Comparison of ENCODE assay signal across 25 cellular contexts in genomic region chr1:151985270-151985669, GRCh38. TPM values are rescaled to one million over a fixed set of nuclear protein-coding genes. Genes with fewer than 3 reads are reported as not detected.
DNase-seq lines count a peak whose midpoint lies in the region; ATAC-seq and TF ChIP-seq lines count a peak whose summit lies in the region.
"Had no signal": no experiment of that assay in that cellular context is flagged by ENCODE, and none has a peak within 500 bp of the region (broad histone marks: within the 10 kb centered on the region; RNA-seq: fewer than 3 reads in every experiment).

No MANE protein-coding gene starts in this region.

- H3K4me1 ChIP-seq in CD8-positive, alpha-beta T cell (ENCODE audit: insufficient read depth, low read length): peaks cover 43% of the 10 kb centered on the region
- peaks cover 71% of the 10 kb centered on the region for H3K4me1 ChIP-seq in hepatocyte (ENCODE audit: insufficient read depth)

- H3K79me2 ChIP-seq in hepatocyte: peaks cover 64% of the 10 kb centered on the region

- H3K27me3 ChIP-seq in CD8-positive, alpha-beta T cell (ENCODE audit: insufficient read depth, low read length): no peaks in the 10 kb centered on the region
- no peaks in the 10 kb centered on the region for H3K27me3 ChIP-seq in hepatocyte
- H3K27me3 ChIP-seq: ovary, SJCRH30, upper lobe of right lung had no signal

- H3K4me3 ChIP-seq in CD8-positive, alpha-beta T cell (ENCODE audit: low read depth, low read length): no peak overlapping the region
- H3K4me3 ChIP-seq in hepatocyte: no peak overlapping the region
- H3K4me3 ChIP-seq: ovary, SJCRH30, upper lobe of right lung had no signal

- 94% methylated on average over 2 of the region's 2 CpGs for WGBS in hepatocyte (ENCODE audit: low lambda C conversion rate, missing lambda C conversion rate)

- H3K9me2 ChIP-seq in hepatocyte (replicated peaks; ENCODE audit: insufficient read depth): no peaks in the 10 kb centered on the region

- H3K9me3 Mint-ChIP-seq in activated CD8-positive, alpha-beta memory T cell treated with anti-CD3 and anti-CD28 coated beads, Interleukin-2, amount 10 ng/mL, durations not matched to agents 7 days and 5 days (ENCODE audit: low read depth): no peaks in the 10 kb centered on the region
- H3K9me3 Mint-ChIP-seq in CD8-positive, alpha-beta T cell: no peaks in the 10 kb centered on the region
- H3K9me3 Mint-ChIP-seq in activated CD4-positive, alpha-beta memory T cell treated with anti-CD3 and anti-CD28 coated beads, Interleukin-2, amount 10 ng/mL, durations not matched to agents 7 days and 5 days: no peaks in the 10 kb centered on the region
- H3K9me3 Mint-ChIP-seq: dendritic cell treated with granulocyte-macrophage colony-stimulating factor and Interleukin-4, amounts not matched to agents 40 ng/mL and 50 ng/mL, for 4 days; T-helper 1 cell treated with Interleukin-12 subunit alpha and Interleukin-12 subunit beta and Interleukin-4 antibody, amounts not matched to agents 30 μg/mL and 1 μg/mL, for 36 hours had no signal

- intact Hi-C loops in CD8-positive, alpha-beta T cell (cut with DNase I, micrococcal nuclease): no loop called here

- CTCF ChIA-PET in activated CD8-positive, alpha-beta memory T cell treated with anti-CD3 and anti-CD28 coated beads, Interleukin-2, amount 10 ng/mL, durations not matched to agents 7 days and 5 days (lab: Charles Lee): interaction anchor here (1.4 to 20.0 kb wide), 6 partner anchors 14 to 53 kb away, joined by 3 to 522 read pairs (median 26); partner anchors contain the start of gene S100A10
- CTCF ChIA-PET in CD8-positive, alpha-beta T cell (lab: Charles Lee): interaction anchor here (1.1 to 30.4 kb wide), 4 partner anchors 16 to 473 kb away, joined by 3 to 665 read pairs (median 76); no protein-coding TSS in a partner anchor
- CTCF ChIA-PET in activated CD4-positive, alpha-beta memory T cell treated with anti-CD3 and anti-CD28 coated beads, Interleukin-2, amount 10 ng/mL, durations not matched to agents 7 days and 5 days (lab: Charles Lee): interaction anchor here (0.9 to 2.9 kb wide), 4 partner anchors 11 to 18 kb away, joined by 3 to 17 read pairs (median 8); no protein-coding TSS in a partner anchor

- H3K4me1 Mint-ChIP-seq in activated CD8-positive, alpha-beta memory T cell treated with anti-CD3 and anti-CD28 coated beads, Interleukin-2, amount 10 ng/mL, durations not matched to agents 7 days and 5 days: peaks cover 74% of the 10 kb centered on the region
- peaks cover 58% of the 10 kb centered on the region for H3K4me1 Mint-ChIP-seq in CD8-positive, alpha-beta T cell (ENCODE audit: low read depth)
- H3K4me1 Mint-ChIP-seq in activated CD4-positive, alpha-beta memory T cell treated with anti-CD3 and anti-CD28 coated beads, Interleukin-2, amount 10 ng/mL, durations not matched to agents 7 days and 5 days: peaks cover 71% of the 10 kb centered on the region

- H3K4me3 Mint-ChIP-seq in activated CD8-positive, alpha-beta memory T cell treated with anti-CD3 and anti-CD28 coated beads, Interleukin-2, amount 10 ng/mL, durations not matched to agents 7 days and 5 days: peak overlapping the region; percentile 38
- H3K4me3 Mint-ChIP-seq in CD8-positive, alpha-beta T cell: no peak overlapping the region
- H3K4me3 Mint-ChIP-seq in activated CD4-positive, alpha-beta memory T cell treated with anti-CD3 and anti-CD28 coated beads, Interleukin-2, amount 10 ng/mL, durations not matched to agents 7 days and 5 days: no peak overlapping the region
- H3K4me3 Mint-ChIP-seq: dendritic cell treated with granulocyte-macrophage colony-stimulating factor and Interleukin-4, amounts not matched to agents 40 ng/mL and 50 ng/mL, for 4 days had no signal

- POLR2A ChIA-PET in CD8-positive, alpha-beta T cell (lab: Charles Lee): no interaction called here
- POLR2A ChIA-PET in activated CD4-positive, alpha-beta memory T cell treated with anti-CD3 and anti-CD28 coated beads, Interleukin-2, amount 10 ng/mL, durations not matched to agents 7 days and 5 days (lab: Charles Lee): interaction anchor here (1.4 to 10.7 kb wide), 5 partner anchors 8 to 50 kb away, joined by 3 to 71 read pairs (median 6); partner anchors contain the start of genes S100A10 and S100A11

- H3K36me3 Mint-ChIP-seq in activated CD8-positive, alpha-beta memory T cell treated with anti-CD3 and anti-CD28 coated beads, Interleukin-2, amount 10 ng/mL, durations not matched to agents 7 days and 5 days: peaks cover 77% of the 10 kb centered on the region
- peaks cover 68% of the 10 kb centered on the region for H3K36me3 Mint-ChIP-seq in CD8-positive, alpha-beta T cell
- H3K36me3 Mint-ChIP-seq in activated CD4-positive, alpha-beta memory T cell treated with anti-CD3 and anti-CD28 coated beads, Interleukin-2, amount 10 ng/mL, durations not matched to agents 7 days and 5 days (ENCODE audit: low read depth): peaks cover 88% of the 10 kb centered on the region

- no peak overlapping the region for H2AFZ ChIP-seq in hepatocyte

- H3K27ac Mint-ChIP-seq in activated CD8-positive, alpha-beta memory T cell treated with anti-CD3 and anti-CD28 coated beads, Interleukin-2, amount 10 ng/mL, durations not matched to agents 7 days and 5 days: peak overlapping the region; percentile 85
- H3K27ac Mint-ChIP-seq in CD8-positive, alpha-beta T cell: peak overlapping the region; percentile 79
- peak overlapping the region; percentile 76 for H3K27ac Mint-ChIP-seq in activated CD4-positive, alpha-beta memory T cell treated with anti-CD3 and anti-CD28 coated beads, Interleukin-2, amount 10 ng/mL, durations not matched to agents 7 days and 5 days
- H3K27ac Mint-ChIP-seq: dendritic cell treated with granulocyte-macrophage colony-stimulating factor and Interleukin-4, amounts not matched to agents 40 ng/mL and 50 ng/mL, for 4 days had no signal

- H3K4me2 ChIP-seq in hepatocyte: no peak overlapping the region

- H3K9me3 ChIP-seq in CD8-positive, alpha-beta T cell (ENCODE audit: low read length): no peaks in the 10 kb centered on the region
- H3K9me3 ChIP-seq in hepatocyte (ENCODE audit: low read depth): no peaks in the 10 kb centered on the region
- H3K9me3 ChIP-seq: ovary, SJCRH30, upper lobe of right lung had no signal

- DNase-seq in activated CD8-positive, alpha-beta memory T cell treated with anti-CD3 and anti-CD28 coated beads, Interleukin-2, amount 10 ng/mL, durations not matched to agents 7 days and 5 days: no peak
- DNase-seq in activated CD8-positive, alpha-beta memory T cell treated with anti-CD3 and anti-CD28 coated beads, Interleukin-2, amount 50 U/mL, for 4 hours: no peak
- DNase-seq in CD8-positive, alpha-beta T cell: no peak
- DNase-seq in activated CD4-positive, alpha-beta memory T cell treated with anti-CD3 and anti-CD28 coated beads, Interleukin-2, amount 10 ng/mL, durations not matched to agents 7 days and 5 days: no peak
- no peak for DNase-seq in hepatocyte (ENCODE audit: low spot score)
- no peak for DNase-seq in DMS153 treated with DMSO at 0.1 percent for 48 hours (lab: John Stamatoyannopoulos, UW; ENCODE audit: unreplicated experiment)
- no peak for DNase-seq in cerebellum (ENCODE audit: low spot score)
- DNase-seq: activated effector memory CD4-positive, alpha-beta T cell treated with Interleukin-2 at 50 U/mL for 16 hours; anterior cingulate cortex; head of caudate nucleus; IMR-90; left colon; naive thymus-derived CD4-positive, alpha-beta T cell; NCI-H2081 treated with DMSO at 0.1 percent for 48 hours; NCI-H446 treated with DMSO at 0.1 percent for 48 hours; ovary; PC-3; right cardiac atrium; SJCRH30; stimulated activated CD4-positive, alpha-beta T cell treated with anti-CD3 and anti-CD28 coated beads, Interleukin-12 subunit alpha, Interleukin-12 subunit beta, amount 100 ng/mL, for 4 hours; upper lobe of right lung; WERI-Rb-1 had no signal

- H3K27ac ChIP-seq in CD8-positive, alpha-beta T cell (ENCODE audit: low read depth, low read length): no peak overlapping the region
- peak overlapping the region; percentile 19 for H3K27ac ChIP-seq in hepatocyte
- H3K27ac ChIP-seq: ovary, SJCRH30, upper lobe of right lung, WERI-Rb-1 had no signal

- H3K36me3 ChIP-seq in CD8-positive, alpha-beta T cell (ENCODE audit: insufficient read depth, low read length): peaks cover 9% of the 10 kb centered on the region
- no peaks in the 10 kb centered on the region for H3K36me3 ChIP-seq in hepatocyte (replicated peaks; ENCODE audit: insufficient read depth, low read depth)
- H3K36me3 ChIP-seq: ovary, SJCRH30, WERI-Rb-1 had no signal

- TF ChIP-seq CTCF in CD8-positive, alpha-beta T cell (IDR thresholded peaks at IDR 0.05): no peak
- TF ChIP-seq CTCF in hepatocyte (IDR thresholded peaks at IDR 0.05; ENCODE audit: poor library complexity): no peak

- H3K27me3 Mint-ChIP-seq in activated CD8-positive, alpha-beta memory T cell treated with anti-CD3 and anti-CD28 coated beads, Interleukin-2, amount 10 ng/mL, durations not matched to agents 7 days and 5 days: no peaks in the 10 kb centered on the region
- no peaks in the 10 kb centered on the region for H3K27me3 Mint-ChIP-seq in CD8-positive, alpha-beta T cell (ENCODE audit: low read depth)
- H3K27me3 Mint-ChIP-seq in activated CD4-positive, alpha-beta memory T cell treated with anti-CD3 and anti-CD28 coated beads, Interleukin-2, amount 10 ng/mL, durations not matched to agents 7 days and 5 days: no peaks in the 10 kb centered on the region
- H3K27me3 Mint-ChIP-seq: dendritic cell treated with granulocyte-macrophage colony-stimulating factor and Interleukin-4, amounts not matched to agents 40 ng/mL and 50 ng/mL, for 4 days; naive thymus-derived CD4-positive, alpha-beta T cell had no signal

- no peak for ATAC-seq in activated CD8-positive, alpha-beta memory T cell treated with anti-CD3 and anti-CD28 coated beads, Interleukin-2, amount 10 ng/mL, durations not matched to agents 7 days and 5 days
- no peak for ATAC-seq in CD8-positive, alpha-beta T cell
- ATAC-seq in HG02571 (IDR thresholded peaks at IDR 0.05; ENCODE audit: unreplicated experiment): no peak
- ATAC-seq: left colon, PC-3, right cardiac atrium, upper lobe of right lung had no signal

- peaks cover 6% of the 10 kb centered on the region for H4K20me1 ChIP-seq in hepatocyte (ENCODE audit: insufficient read depth, poor library complexity, severe bottlenecking)

RNA-seq across cellular contexts. Expression of gene S100A10, which starts 8.4 kb away (rescaled TPM):
- total RNA-seq in activated CD8-positive, alpha-beta memory T cell treated with anti-CD3 and anti-CD28 coated beads, Interleukin-2, amount 10 ng/mL, durations not matched to agents 7 days and 5 days: 100 to 1,000 TPM; 333 to 424 TPM
- 100 to 1,000 TPM; 132 to 138 TPM for total RNA-seq in CD8-positive, alpha-beta T cell
- total RNA-seq in activated CD4-positive, alpha-beta memory T cell treated with anti-CD3 and anti-CD28 coated beads, Interleukin-2, amount 10 ng/mL, durations not matched to agents 7 days and 5 days: 100 to 1,000 TPM; 631 to 641 TPM
- total RNA-seq in hepatocyte: 408 and 485 TPM in 2 replicates
- 3,367 and 3,493 TPM in 2 replicates for polyA plus RNA-seq in hepatocyte
- total RNA-seq in cerebellum: 1.8 TPM

RNA-seq across cellular contexts. Expression of gene S100A11, which starts 51.5 kb away (rescaled TPM):
- 100 to 1,000 TPM; 300 to 330 TPM for total RNA-seq in activated CD8-positive, alpha-beta memory T cell treated with anti-CD3 and anti-CD28 coated beads, Interleukin-2, amount 10 ng/mL, durations not matched to agents 7 days and 5 days
- 1 to 10 TPM; 7.5 to 7.8 TPM for total RNA-seq in CD8-positive, alpha-beta T cell
- 100 to 1,000 TPM; 504 to 539 TPM for total RNA-seq in activated CD4-positive, alpha-beta memory T cell treated with anti-CD3 and anti-CD28 coated beads, Interleukin-2, amount 10 ng/mL, durations not matched to agents 7 days and 5 days
- 258 and 295 TPM in 2 replicates for total RNA-seq in hepatocyte
- polyA plus RNA-seq in hepatocyte: 1,491 and 1,531 TPM in 2 replicates
- 10.3 TPM for total RNA-seq in cerebellum

Comparison
In these comparisons a context has a peak if more than half of its experiments do, and no peak if none do; other contexts are left out.
1. RNA of gene S100A10, which starts 8.4 kb away (total RNA-seq): 631 to 641 TPM in activated CD4-positive, alpha-beta memory T cell treated with anti-CD3 and anti-CD28 coated beads, Interleukin-2, amount 10 ng/mL, durations not matched to agents 7 days and 5 days, 333 to 424 TPM in activated CD8-positive, alpha-beta memory T cell treated with anti-CD3 and anti-CD28 coated beads, Interleukin-2, amount 10 ng/mL, durations not matched to agents 7 days and 5 days, 408 to 485 TPM in hepatocyte and 132 to 138 TPM in CD8-positive, alpha-beta T cell; 1.8 TPM in cerebellum (single experiment); every median in the first group is over 10 times any median in the second.
2. RNA of gene S100A11, which starts 51.5 kb away (total RNA-seq): 504 to 539 TPM in activated CD4-positive, alpha-beta memory T cell treated with anti-CD3 and anti-CD28 coated beads, Interleukin-2, amount 10 ng/mL, durations not matched to agents 7 days and 5 days, 300 to 330 TPM in activated CD8-positive, alpha-beta memory T cell treated with anti-CD3 and anti-CD28 coated beads, Interleukin-2, amount 10 ng/mL, durations not matched to agents 7 days and 5 days and 258 to 295 TPM in hepatocyte; 10.3 TPM in cerebellum (single experiment) and 7.5 to 7.8 TPM in CD8-positive, alpha-beta T cell; every median in the first group is over 10 times any median in the second.
3. Peak in every context shown above with its lines, with median percentiles within 50 percentile points of each other: H3K27ac Mint-ChIP-seq.